ENCODE assay signal across 1 cellular context in the genomic region with DNA sequence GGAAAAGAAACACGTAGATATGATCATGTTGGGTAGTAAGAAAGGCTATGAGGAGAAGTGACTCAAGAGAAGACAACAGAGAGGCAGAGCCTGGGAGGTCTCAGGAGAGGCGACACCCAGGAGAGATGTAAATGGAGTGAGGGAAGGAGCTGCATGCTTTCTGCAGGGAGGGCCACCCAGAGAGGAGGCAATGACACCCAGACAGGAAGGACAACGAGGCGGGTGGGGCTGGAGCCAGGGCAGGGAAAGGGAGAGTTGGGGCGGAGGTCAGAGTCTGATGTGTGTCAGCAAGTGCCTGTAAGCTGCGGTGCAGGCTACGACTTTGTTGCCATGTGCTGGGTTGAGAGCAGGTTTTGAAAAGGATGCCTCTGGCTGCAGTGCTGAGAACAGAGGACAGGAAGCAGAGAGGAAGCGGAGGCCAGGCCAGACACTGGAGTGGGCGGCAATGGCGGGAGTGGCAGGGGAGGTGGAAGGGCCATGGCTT.
TF ChIP-seq lines count a peak whose summit lies in the region.

No MANE protein-coding gene starts in this region.

TF ChIP-seq in PFSK-1, 5 proteins besides CTCF, POLR2A, EP300 and RAD21 (continued from another document):
- TF ChIP-seq, protein P1, sequence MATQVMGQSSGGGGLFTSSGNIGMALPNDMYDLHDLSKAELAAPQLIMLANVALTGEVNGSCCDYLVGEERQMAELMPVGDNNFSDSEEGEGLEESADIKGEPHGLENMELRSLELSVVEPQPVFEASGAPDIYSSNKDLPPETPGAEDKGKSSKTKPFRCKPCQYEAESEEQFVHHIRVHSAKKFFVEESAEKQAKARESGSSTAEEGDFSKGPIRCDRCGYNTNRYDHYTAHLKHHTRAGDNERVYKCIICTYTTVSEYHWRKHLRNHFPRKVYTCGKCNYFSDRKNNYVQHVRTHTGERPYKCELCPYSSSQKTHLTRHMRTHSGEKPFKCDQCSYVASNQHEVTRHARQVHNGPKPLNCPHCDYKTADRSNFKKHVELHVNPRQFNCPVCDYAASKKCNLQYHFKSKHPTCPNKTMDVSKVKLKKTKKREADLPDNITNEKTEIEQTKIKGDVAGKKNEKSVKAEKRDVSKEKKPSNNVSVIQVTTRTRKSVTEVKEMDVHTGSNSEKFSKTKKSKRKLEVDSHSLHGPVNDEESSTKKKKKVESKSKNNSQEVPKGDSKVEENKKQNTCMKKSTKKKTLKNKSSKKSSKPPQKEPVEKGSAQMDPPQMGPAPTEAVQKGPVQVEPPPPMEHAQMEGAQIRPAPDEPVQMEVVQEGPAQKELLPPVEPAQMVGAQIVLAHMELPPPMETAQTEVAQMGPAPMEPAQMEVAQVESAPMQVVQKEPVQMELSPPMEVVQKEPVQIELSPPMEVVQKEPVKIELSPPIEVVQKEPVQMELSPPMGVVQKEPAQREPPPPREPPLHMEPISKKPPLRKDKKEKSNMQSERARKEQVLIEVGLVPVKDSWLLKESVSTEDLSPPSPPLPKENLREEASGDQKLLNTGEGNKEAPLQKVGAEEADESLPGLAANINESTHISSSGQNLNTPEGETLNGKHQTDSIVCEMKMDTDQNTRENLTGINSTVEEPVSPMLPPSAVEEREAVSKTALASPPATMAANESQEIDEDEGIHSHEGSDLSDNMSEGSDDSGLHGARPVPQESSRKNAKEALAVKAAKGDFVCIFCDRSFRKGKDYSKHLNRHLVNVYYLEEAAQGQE (IDR thresholded peaks at IDR 0.05; ENCODE audit: insufficient read depth in 1 of 2, low read depth in 2 of 2, low read length in 2 of 2), result 0 out of 4 replicates have a peak, but pooled peaks of 1 of the 2 experiments have one; percentile 12
- TF ChIP-seq FOXP2 (optimal IDR thresholded peaks at IDR 0.05; ENCODE audit: borderline replicate concordance, extremely low read depth, extremely low read length, insufficient read depth) (peak; percentile 87), TAF1 (IDR thresholded peaks at IDR 0.05; ENCODE audit: borderline replicate concordance, insufficient read depth, low read length) (peak; percentile 46; the same call in 1 of the 2 replicates), POLR2AphosphoS5 (IDR thresholded peaks at IDR 0.05; ENCODE audit: low read depth, low read length) (no peak)
TF ChIP-seq in PFSK-1: peak in this region for 4.
